In genomic region chr13:48233097-48233885, GRCh38 we compare ENCODE assay signal across 8 cellular contexts. TPM values are rescaled to one million over a fixed set of nuclear protein-coding genes. Genes with fewer than 3 reads are reported as not detected.
DNase-seq lines count a peak whose midpoint lies in the region; ATAC-seq and TF ChIP-seq lines count a peak whose summit lies in the region.

TSS of gene ITM2B (plus strand) at chr13:48233206. CDS start at chr13:48233361, 155 bp downstream.

- ATAC-seq in GM19043 (IDR thresholded peaks at IDR 0.05; ENCODE audit: low read depth, unreplicated experiment), result peak; percentile 49
- peak; percentile 38 for ATAC-seq in HG03378 (IDR thresholded peaks at IDR 0.05; ENCODE audit: unreplicated experiment)
- peak; percentile 76 for ATAC-seq in stimulated activated effector memory CD8-positive, alpha-beta T cell treated with anti-CD3 and anti-CD28 coated beads, Interleukin-12 subunit alpha, Interleukin-12 subunit beta, amount 100 ng/mL, for 72 hours

- no peaks in the 10 kb centered on the region for H3K27me3 ChIP-seq in BJ (ENCODE audit: control insufficient read depth, insufficient read depth, low read length)
- no peaks in the 10 kb centered on the region for H3K27me3 ChIP-seq in OCI-LY1 (ENCODE audit: insufficient read depth, low read length)
- no peaks in the 10 kb centered on the region for H3K27me3 ChIP-seq in mucosa of stomach (ENCODE audit: control insufficient read depth, insufficient read depth, low read length)

- H3K4me3 ChIP-seq in BJ (ENCODE audit: low read depth, low read length), result peak within 1 kb of the TSS; percentile 54
- H3K4me3 ChIP-seq in OCI-LY1 (ENCODE audit: low read depth, low read length, poor library complexity, severe bottlenecking), result peak within 1 kb of the TSS; percentile 99
- peak within 1 kb of the TSS; percentile 90 for H3K4me3 ChIP-seq in mucosa of stomach (ENCODE audit: low read length)

- CTCF ChIA-PET in BJ (lab: Yijun Ruan, JAX), result interaction anchor here (0.8 to 1.7 kb wide), 5 partner anchors 8 to 347 kb away, joined by 3 to 5 read pairs (median 3); partner anchors contain the start of gene MED4

- H3K36me3 ChIP-seq in BJ (ENCODE audit: control insufficient read depth, insufficient read depth, low read length), result no peaks in the 10 kb centered on the region
- no peaks in the 10 kb centered on the region for H3K36me3 ChIP-seq in OCI-LY1 (ENCODE audit: insufficient read depth, low read length)
- no peaks in the 10 kb centered on the region for H3K36me3 ChIP-seq in mucosa of stomach (ENCODE audit: control insufficient read depth, insufficient read depth, low read length)

- H3K4me1 ChIP-seq in OCI-LY1 (ENCODE audit: insufficient read depth, low read length, severe bottlenecking) (peaks cover 50% of the 10 kb centered on the region), mucosa of stomach (ENCODE audit: control insufficient read depth, insufficient read depth, low read length) (peaks cover 25% of the 10 kb centered on the region)

- H3K9me3 Mint-ChIP-seq in stimulated activated effector memory CD8-positive, alpha-beta T cell treated with anti-CD3 and anti-CD28 coated beads, Interleukin-12 subunit alpha, Interleukin-12 subunit beta, amount 100 ng/mL, for 72 hours, result no peaks in the 10 kb centered on the region

- H3K27ac Mint-ChIP-seq in stimulated activated effector memory CD8-positive, alpha-beta T cell treated with anti-CD3 and anti-CD28 coated beads, Interleukin-12 subunit alpha, Interleukin-12 subunit beta, amount 100 ng/mL, for 72 hours, result peak within 1 kb of the TSS; percentile 94

- peaks cover 44% of the 10 kb centered on the region for H3K79me2 ChIP-seq in OCI-LY1 (ENCODE audit: insufficient read depth, low read length)

- peaks cover 8% of the 10 kb centered on the region for H3K36me3 Mint-ChIP-seq in stimulated activated effector memory CD8-positive, alpha-beta T cell treated with anti-CD3 and anti-CD28 coated beads, Interleukin-12 subunit alpha, Interleukin-12 subunit beta, amount 100 ng/mL, for 72 hours

- H3F3A ChIP-seq in OCI-LY1 (ENCODE audit: insufficient read depth, low read length), result no peaks in the 10 kb centered on the region

- peak within 1 kb of the TSS; percentile 81 for H2AFZ ChIP-seq in OCI-LY1 (ENCODE audit: low read length)

- H3K9me2 ChIP-seq in OCI-LY1 (ENCODE audit: low read depth, low read length), result no peaks in the 10 kb centered on the region

- H3K9ac ChIP-seq in OCI-LY1 (ENCODE audit: low read length), result peak within 1 kb of the TSS; percentile 95
- H3K9ac ChIP-seq in mucosa of stomach (ENCODE audit: low read length), result peak within 1 kb of the TSS; percentile 94

- peaks cover 22% of the 10 kb centered on the region for H3K4me1 Mint-ChIP-seq in stimulated activated effector memory CD8-positive, alpha-beta T cell treated with anti-CD3 and anti-CD28 coated beads, Interleukin-12 subunit alpha, Interleukin-12 subunit beta, amount 100 ng/mL, for 72 hours

- H3K27ac ChIP-seq in OCI-LY1 (ENCODE audit: low read depth, low read length, poor library complexity, severe bottlenecking), result peak within 1 kb of the TSS; percentile 67

- H3K9me3 ChIP-seq in OCI-LY1 (ENCODE audit: low read length) (no peaks in the 10 kb centered on the region), mucosa of stomach (ENCODE audit: control insufficient read depth, low read length) (no peaks in the 10 kb centered on the region)

- H3K4me3 Mint-ChIP-seq in stimulated activated effector memory CD8-positive, alpha-beta T cell treated with anti-CD3 and anti-CD28 coated beads, Interleukin-12 subunit alpha, Interleukin-12 subunit beta, amount 100 ng/mL, for 72 hours, result peak within 1 kb of the TSS; percentile 84

- peak; percentile 72 for TF ChIP-seq POLR2A in erythroblast (IDR thresholded peaks at IDR 0.05; ENCODE audit: low read length)

- POLR2A ChIA-PET in BJ (lab: Charles Lee), result no interaction called here

- H3K4me2 ChIP-seq in OCI-LY1 (ENCODE audit: low read length), result peak within 1 kb of the TSS; percentile 99

- no peaks in the 10 kb centered on the region for H4K20me1 ChIP-seq in OCI-LY1 (ENCODE audit: insufficient read depth, low read length)

- TF ChIP-seq CTCF in BJ (IDR thresholded peaks at IDR 0.05; ENCODE audit: insufficient read depth, low read depth, low read length), result no peak
- peak; percentile 61 for TF ChIP-seq CTCF in OCI-LY1 (IDR thresholded peaks at IDR 0.05; ENCODE audit: low read length)

- DNase-seq in BJ (ENCODE audit: low read depth) (no peak), erythroblast (lab: John Stamatoyannopoulos, UW) (peak; percentile 81 to 88)
- peak; percentile 78 for DNase-seq in activated T-cell treated with anti-CD3 and anti-CD28 coated beads, Interleukin-2, amount 50 U/mL, for 1 hour
- peak; percentile 53 to 84 for DNase-seq in stimulated activated effector memory CD8-positive, alpha-beta T cell treated with anti-CD3 and anti-CD28 coated beads, Interleukin-12 subunit alpha, Interleukin-12 subunit beta, amount 100 ng/mL, for 72 hours (ENCODE audit: low spot score in 2 of 2)

RNA-seq across cellular contexts. Expression of gene ITM2B, which starts in this region (rescaled TPM):
- 173 and 299 TPM in 2 replicates for polyA plus RNA-seq in BJ (2011; rRNA removed)
- 25.8 and 53.1 TPM in 2 replicates for polyA minus RNA-seq in BJ (2011; rRNA and poly(A)+ RNA removed)
